8 cellular contexts compared by ENCODE assay signal in the genomic region with DNA sequence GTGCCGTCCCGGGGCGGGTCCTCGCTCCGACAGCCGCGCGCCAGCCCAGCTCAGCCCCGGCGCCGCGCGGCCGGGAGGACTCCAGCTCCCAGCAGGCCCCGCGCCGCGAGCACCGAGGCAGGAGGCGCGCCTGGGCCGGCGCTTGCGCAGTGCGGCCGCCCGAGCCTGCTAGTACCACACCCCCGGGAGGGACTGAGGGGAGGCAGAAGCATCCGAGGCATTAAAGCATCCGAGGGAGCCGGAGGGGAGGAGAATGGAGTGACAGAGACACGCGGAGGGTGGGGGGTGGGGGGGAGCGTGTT. TPM values are rescaled to one million over a fixed set of nuclear protein-coding genes. Genes with fewer than 3 reads are reported as not detected.
A peak's percentile ranks its signal among the peaks of the same experiment; 100 is the strongest.
DNase-seq lines count a peak whose midpoint lies in the region; ATAC-seq and TF ChIP-seq lines count a peak whose summit lies in the region.

A gene (plus strand): TSS at position 205 of the 302 bp plus-strand sequence. CDS start 347 bp downstream, outside the sequence.

- TF ChIP-seq CTCF in KMS-11 (conservative IDR thresholded peaks at IDR 0.05; ENCODE audit: low read depth, low read length), result no peak
- TF ChIP-seq CTCF in esophagus squamous epithelium (IDR thresholded peaks at IDR 0.05), result no peak

- H2AFZ ChIP-seq in KMS-11 (ENCODE audit: low read depth), result peak within 1 kb of the TSS; percentile 70

- no peaks in the 10 kb centered on the region for H4K20me1 ChIP-seq in KMS-11 (ENCODE audit: insufficient read depth)

- peak within 1 kb of the TSS; percentile 88 for H3K9ac ChIP-seq in KMS-11

- H3K4me2 ChIP-seq in KMS-11, result peak within 1 kb of the TSS; percentile 69

- H3K27ac ChIP-seq in KMS-11 (peak within 1 kb of the TSS; percentile 75), esophagus squamous epithelium (peak within 1 kb of the TSS; percentile 88 to 99 (median 98))

- 0% methylated on average over 3 of the region's 34 CpGs; no CpG with 5 or more reads in 1 of the 2 donors for whole genome bisulfite sequencing in esophagus squamous epithelium, 2 donors

- H3K79me2 ChIP-seq in KMS-11 (ENCODE audit: insufficient read depth, low read depth), result no peaks in the 10 kb centered on the region

- H3K4me1 ChIP-seq in KMS-11 (ENCODE audit: low read depth, poor library complexity, severe bottlenecking) (peaks cover 27% of the 10 kb centered on the region), esophagus squamous epithelium (peaks cover 13 to 58% (median 22%) of the 10 kb centered on the region in 3 donors)

- H3K9me3 ChIP-seq in esophagus squamous epithelium, result no peaks in the 10 kb centered on the region

- H3K27me3 ChIP-seq in KMS-11 (ENCODE audit: insufficient read depth, low read depth) (peaks cover 19% of the 10 kb centered on the region), esophagus squamous epithelium (no peaks in the 10 kb centered on the region)

- DNase-seq in DMS53 (lab: John Stamatoyannopoulos, UW), result peak; percentile 98
- peak; percentile 94 for DNase-seq in RKO (ENCODE audit: low spot score)
- peak; percentile 96 for DNase-seq in activated T-helper 1 cell treated with Interleukin-2 at 50 U/mL for 16 hours (ENCODE audit: low read depth)
- DNase-seq in esophagus squamous epithelium (lab: John Stamatoyannopoulos, UW), result peak; percentile 79
- DNase-seq in myocyte (ENCODE audit: low read depth), result peak; percentile 97
- peak; percentile 90 to 94 for DNase-seq in stimulated activated CD8-positive, alpha-beta memory T cell treated with anti-CD3 and anti-CD28 coated beads, Interleukin-7, amount 100 ng/mL, for 48 hours (ENCODE audit: extremely low read depth in 1 of 2, low read depth in 1 of 2)

- peak; percentile 74 for ATAC-seq in GM21737 (IDR thresholded peaks at IDR 0.05; ENCODE audit: unreplicated experiment)

- H3K36me3 ChIP-seq in KMS-11 (ENCODE audit: insufficient read depth) (no peaks in the 10 kb centered on the region), esophagus squamous epithelium (no peaks in the 10 kb centered on the region)

- H3K4me3 ChIP-seq in KMS-11 (IDR thresholded peaks at IDR 0.05; ENCODE audit: insufficient read depth, low read depth, low read length) (no peak within 1 kb of the TSS), esophagus squamous epithelium (peak within 1 kb of the TSS; percentile 64 to 95 (median 92))

- intact Hi-C loops in esophagus squamous epithelium (cut with DNase I), result loop anchor here (5.0 kb wide), 1 partner anchor 210 kb away; no protein-coding TSS in a partner anchor

- peak in 3 of 4 donors; percentile 37 to 79 (median 41) for TF ChIP-seq POLR2A in esophagus squamous epithelium (IDR thresholded peaks at IDR 0.05)

RNA-seq across cellular contexts. Expression of the gene that starts here (rescaled TPM):
- total RNA-seq in esophagus squamous epithelium, result 10 to 100 TPM in 1 of 4 donors, 1 to 10 TPM in 3; 2.4 to 18.9 (median 6.3) TPM
- 1.1 and 1.8 TPM in 2 replicates for total RNA-seq in myocyte
- polyA plus RNA-seq in myocyte (2012), result 0.95 TPM
